2 cellular contexts compared by ENCODE assay signal in the genomic region with DNA sequence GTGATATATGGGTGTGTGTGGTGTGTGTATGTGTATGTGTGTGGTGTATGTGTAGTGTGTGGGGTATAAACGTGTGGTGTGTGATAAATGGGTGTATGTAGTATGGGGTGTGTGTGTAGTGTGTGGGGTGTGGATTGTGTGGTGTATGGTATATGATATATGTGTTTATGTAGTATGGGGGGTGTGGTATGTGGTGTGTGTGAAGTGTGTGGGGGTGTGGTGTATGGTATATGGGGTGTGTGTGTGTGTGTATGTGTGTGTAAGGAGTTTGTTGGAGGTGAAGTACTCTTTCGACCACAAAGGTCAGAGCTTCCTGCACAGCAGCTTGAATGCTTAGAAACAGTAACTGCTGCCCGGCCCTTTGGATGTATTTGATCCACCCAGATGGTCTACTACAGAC.
TF ChIP-seq lines count a peak whose summit lies in the region.

No MANE protein-coding gene starts in this region.

TF ChIP-seq in IMR-90, 13 proteins besides CTCF, POLR2A, EP300 and RAD21:
- TF ChIP-seq NFE2L2 (IDR thresholded peaks at IDR 0.05; ENCODE audit: low read depth, low read length) (no peak), RFX5 (IDR thresholded peaks at IDR 0.05; ENCODE audit: low read depth, low read length) (no peak), SMC3 (IDR thresholded peaks at IDR 0.05; ENCODE audit: low read depth, low read length) (no peak), MAZ (IDR thresholded peaks at IDR 0.05; ENCODE audit: borderline replicate concordance, low read depth, low read length) (no peak), RCOR1 (IDR thresholded peaks at IDR 0.05; ENCODE audit: insufficient replicate concordance, low read length) (no peak), MAFK (IDR thresholded peaks at IDR 0.05; ENCODE audit: low read depth, low read length) (no peak), MXI1 (IDR thresholded peaks at IDR 0.05; ENCODE audit: borderline replicate concordance, low read depth, low read length) (no peak), FOS (IDR thresholded peaks at IDR 0.05; ENCODE audit: low read depth, low read length) (no peak), CEBPB (IDR thresholded peaks at IDR 0.05; ENCODE audit: low read depth, low read length) (no peak), CHD1 (IDR thresholded peaks at IDR 0.05; ENCODE audit: low read depth, low read length) (no peak), BHLHE40 (IDR thresholded peaks at IDR 0.05; ENCODE audit: low read depth, low read length) (no peak)
- TF ChIP-seq, protein P1, sequence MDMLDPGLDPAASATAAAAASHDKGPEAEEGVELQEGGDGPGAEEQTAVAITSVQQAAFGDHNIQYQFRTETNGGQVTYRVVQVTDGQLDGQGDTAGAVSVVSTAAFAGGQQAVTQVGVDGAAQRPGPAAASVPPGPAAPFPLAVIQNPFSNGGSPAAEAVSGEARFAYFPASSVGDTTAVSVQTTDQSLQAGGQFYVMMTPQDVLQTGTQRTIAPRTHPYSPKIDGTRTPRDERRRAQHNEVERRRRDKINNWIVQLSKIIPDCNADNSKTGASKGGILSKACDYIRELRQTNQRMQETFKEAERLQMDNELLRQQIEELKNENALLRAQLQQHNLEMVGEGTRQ (IDR thresholded peaks at IDR 0.05; ENCODE audit: low read depth, low read length), result no peak
- TF ChIP-seq, protein P2, sequence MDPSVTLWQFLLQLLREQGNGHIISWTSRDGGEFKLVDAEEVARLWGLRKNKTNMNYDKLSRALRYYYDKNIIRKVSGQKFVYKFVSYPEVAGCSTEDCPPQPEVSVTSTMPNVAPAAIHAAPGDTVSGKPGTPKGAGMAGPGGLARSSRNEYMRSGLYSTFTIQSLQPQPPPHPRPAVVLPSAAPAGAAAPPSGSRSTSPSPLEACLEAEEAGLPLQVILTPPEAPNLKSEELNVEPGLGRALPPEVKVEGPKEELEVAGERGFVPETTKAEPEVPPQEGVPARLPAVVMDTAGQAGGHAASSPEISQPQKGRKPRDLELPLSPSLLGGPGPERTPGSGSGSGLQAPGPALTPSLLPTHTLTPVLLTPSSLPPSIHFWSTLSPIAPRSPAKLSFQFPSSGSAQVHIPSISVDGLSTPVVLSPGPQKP (IDR thresholded peaks at IDR 0.05; ENCODE audit: borderline replicate concordance, low read depth, low read length), result no peak

TF ChIP-seq in H1, 55 proteins besides CTCF, POLR2A, EP300 and RAD21:
- no peak for TF ChIP-seq CEBPB (IDR thresholded peaks at IDR 0.05; ENCODE audit: low read depth, low read length)
- no peak for TF ChIP-seq CHD1 (IDR thresholded peaks at IDR 0.05; ENCODE audit: low read depth, low read length)
- no peak for TF ChIP-seq CREB1 (IDR thresholded peaks at IDR 0.05)
